In the genomic region with DNA sequence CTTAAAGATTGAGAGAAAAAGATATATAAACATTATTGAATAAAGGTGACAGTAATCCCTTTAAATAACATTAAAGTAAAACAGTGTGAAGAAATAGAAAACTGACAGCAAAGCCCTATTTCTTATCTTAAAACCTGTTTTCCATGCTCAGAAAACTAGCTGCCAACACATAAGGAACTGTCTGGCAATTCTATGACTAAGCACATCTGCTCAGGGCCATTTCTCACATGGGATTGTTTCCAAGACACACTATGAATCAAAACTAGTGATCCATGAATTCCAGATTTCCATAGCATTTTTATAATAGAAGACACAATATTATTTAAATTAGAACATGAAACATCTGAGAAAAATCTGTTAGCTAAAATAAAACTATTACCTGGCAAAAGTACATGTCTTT, we compare ENCODE assay signal across 11 cellular contexts.
A peak's percentile ranks its signal among the peaks of the same experiment; 100 is the strongest.
DNase-seq lines count a peak whose midpoint lies in the region; ATAC-seq and TF ChIP-seq lines count a peak whose summit lies in the region.
"Had no signal": no experiment of that assay in that cellular context is flagged by ENCODE, and none has a peak within 500 bp of the region (broad histone marks: within the 10 kb centered on the region; RNA-seq: fewer than 3 reads in every experiment).

No MANE protein-coding gene starts in this region.

- POLR2A ChIA-PET in A673 (lab: Charles Lee; ENCODE audit: low non-redundant PET): no interaction called here

- no peaks in the 10 kb centered on the region for H3K27me3 ChIP-seq in A673 (replicated peaks; ENCODE audit: insufficient read depth, low read depth, low read length, poor library complexity)

- BruUV-seq in A673 (replicated peaks; lab: Mats Ljungman, UMichigan): no TSS peak

- ATAC-seq in GM18505 (IDR thresholded peaks at IDR 0.05; ENCODE audit: unreplicated experiment) (no peak), GM21367 (IDR thresholded peaks at IDR 0.05; ENCODE audit: unreplicated experiment) (no peak)
- ATAC-seq: activated CD8-positive, alpha-beta T cell treated with anti-CD3 and anti-CD28 coated beads for 36 hours had no signal

- no peak for TF ChIP-seq CTCF in A673 (conservative IDR thresholded peaks at IDR 0.05; ENCODE audit: low read depth, low read length)

- peaks cover 6% of the 10 kb centered on the region for H3K4me1 ChIP-seq in A673 (ENCODE audit: insufficient read depth, low read length, poor library complexity, severe bottlenecking)

- no peaks in the 10 kb centered on the region for H3K36me3 ChIP-seq in A673 (ENCODE audit: insufficient read depth, low read length, poor library complexity, severe bottlenecking)

- CTCF ChIA-PET in A673 (lab: Charles Lee): no interaction called here

- intact Hi-C loops in A673 (cut with micrococcal nuclease; ENCODE audit: unreplicated experiment): no loop called here

- no peak for TF ChIP-seq POLR2A in GM18505 (IDR thresholded peaks at IDR 0.05; ENCODE audit: borderline replicate concordance, extremely low read depth, insufficient read depth, insufficient read length)

- DNase-seq in A673 (ENCODE audit: low spot score) (peak; percentile 19), HPDE6-E6E7 (ENCODE audit: extremely low spot score) (peak; percentile 20), amniotic stem cell (lab: John Stamatoyannopoulos, UW) (peak; percentile 73), glomerular visceral epithelial cell (ENCODE audit: extremely low spot score) (peak; percentile 67), NCI-H1105 treated with DMSO at 0.1 percent for 48 hours (lab: John Stamatoyannopoulos, UW) (no peak), NCI-H2227 treated with DMSO at 0.1 percent for 48 hours (lab: John Stamatoyannopoulos, UW) (no peak)
- DNase-seq: activated CD8-positive, alpha-beta T cell treated with anti-CD3 and anti-CD28 coated beads for 36 hours; C1 segment of cervical spinal cord; SIG-M5 had no signal

- no peak overlapping the region for H3K4me3 ChIP-seq in A673 (ENCODE audit: low read depth, low read length, poor library complexity, severe bottlenecking)

- H3K9me3 ChIP-seq in A673 (ENCODE audit: low read depth, low read length, poor library complexity, severe bottlenecking): no peaks in the 10 kb centered on the region

- H3K27ac ChIP-seq in A673 (ENCODE audit: low read depth, low read length, poor library complexity, severe bottlenecking): no peak overlapping the region

Comparison
In these comparisons a context has a peak if more than half of its experiments do, and no peak if none do; other contexts are left out.
1. DNase-seq: peak in A673 (single experiment), HPDE6-E6E7 (single experiment), amniotic stem cell (single experiment) and glomerular visceral epithelial cell (single experiment); none in NCI-H1105 treated with DMSO at 0.1 percent for 48 hours (single experiment) and NCI-H2227 treated with DMSO at 0.1 percent for 48 hours (single experiment).